Comparison of ENCODE assay signal across 8 cellular contexts in the genomic region with DNA sequence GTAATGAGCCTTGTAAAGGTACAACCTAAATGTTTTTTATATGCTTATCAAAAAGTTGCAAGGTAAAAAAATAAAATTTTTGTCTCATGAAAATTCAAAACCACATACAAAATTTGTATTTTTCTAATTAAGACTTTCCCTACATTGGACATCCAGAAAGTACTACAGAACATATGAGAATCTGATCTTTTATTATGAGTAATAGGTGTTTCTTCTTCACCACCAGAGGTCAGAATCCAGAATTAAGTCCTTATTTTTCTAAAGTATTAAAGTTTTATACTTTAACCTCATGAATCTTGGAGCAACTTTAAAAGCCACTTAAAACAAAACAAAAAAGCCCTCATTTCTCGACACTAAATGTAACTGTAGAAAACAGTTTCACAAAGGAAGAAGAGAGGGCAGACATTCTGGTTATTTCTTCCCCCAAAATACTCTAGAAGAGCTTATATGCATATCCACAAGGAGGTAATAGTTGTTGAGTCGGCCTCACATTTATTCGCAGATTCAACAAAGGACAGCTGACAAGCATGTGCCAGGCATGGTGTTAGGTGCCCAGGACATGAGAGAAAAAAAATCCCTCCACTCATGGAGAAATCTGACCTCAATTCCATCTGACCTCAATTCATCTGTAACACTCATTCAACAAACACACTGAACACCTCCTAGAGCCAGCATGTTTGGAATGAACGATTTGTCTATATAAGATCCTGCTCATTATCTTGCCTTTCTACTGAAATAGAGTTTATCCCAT.
DNase-seq lines count a peak whose midpoint lies in the region; ATAC-seq and TF ChIP-seq lines count a peak whose summit lies in the region.

No MANE protein-coding gene starts in this region.

- H3K4me1 ChIP-seq in tibial nerve = peaks cover 0 to 24% (median 4%) of the 10 kb centered on the region in 4 donors

- no peaks in the 10 kb centered on the region for H3K9me3 Mint-ChIP-seq in progenitor cell of endocrine pancreas (ENCODE audit: low read depth)

- no peaks in the 10 kb centered on the region for H3K27me3 ChIP-seq in tibial nerve

- no peak for TF ChIP-seq POLR2A in tibial nerve (IDR thresholded peaks at IDR 0.05)

- ATAC-seq in GM18508 (IDR thresholded peaks at IDR 0.05; ENCODE audit: insufficient read depth, unreplicated experiment) (peak; percentile 12), HG03097 (IDR thresholded peaks at IDR 0.05; ENCODE audit: low FRiP score, unreplicated experiment) (peak; percentile 18)

- no peak for TF ChIP-seq EP300 in tibial nerve (IDR thresholded peaks at IDR 0.05)

- no peaks in the 10 kb centered on the region for H3K36me3 ChIP-seq in tibial nerve

- H3K27ac Mint-ChIP-seq in progenitor cell of endocrine pancreas = no peak overlapping the region

- DNase-seq in astrocyte of the spinal cord (ENCODE audit: low read depth, low spot score) = peak; percentile 36
- no peak for DNase-seq in progenitor cell of endocrine pancreas (ENCODE audit: low spot score, unreplicated experiment)
- no peak for DNase-seq in NCI-H1694 treated with DMSO at 0.1 percent for 48 hours (lab: John Stamatoyannopoulos, UW)
- DNase-seq in NCI-H524 (lab: John Stamatoyannopoulos, UW) = no peak
- no peak for DNase-seq in cardiac septum (ENCODE audit: low spot score)
- no peak for DNase-seq in tibial nerve (ENCODE audit: low spot score in 2 of 2)

- TF ChIP-seq CTCF in astrocyte of the spinal cord (IDR thresholded peaks at IDR 0.05; ENCODE audit: low read depth, low read length) = no peak
- peak; percentile 20 for TF ChIP-seq CTCF in progenitor cell of endocrine pancreas (IDR thresholded peaks at IDR 0.05; ENCODE audit: unreplicated experiment)
- peak in 2 of 5 experiments; percentile 14 to 18 for TF ChIP-seq CTCF in tibial nerve (IDR thresholded peaks at IDR 0.05)

- no peak overlapping the region for H3K27ac ChIP-seq in tibial nerve

- H3K9me3 ChIP-seq in tibial nerve = no peaks in the 10 kb centered on the region

- in situ Hi-C loops in astrocyte of the spinal cord (cut with HindIII; ENCODE audit: low sequenced_read_pairs) = no loop called here

- peaks cover 30% of the 10 kb centered on the region for H3K4me1 Mint-ChIP-seq in progenitor cell of endocrine pancreas (ENCODE audit: low read depth)

- H3K36me3 Mint-ChIP-seq in progenitor cell of endocrine pancreas (ENCODE audit: insufficient read depth) = no peaks in the 10 kb centered on the region

- intact Hi-C loops in cardiac septum (cut with DNase I) = loop anchor here (5.0 to 10.0 kb wide), 3 partner anchors 69 to 188 kb away; partner anchors contain the start of gene MLLT3

- no peak overlapping the region for H3K4me3 Mint-ChIP-seq in progenitor cell of endocrine pancreas (ENCODE audit: low read depth)

- H3K4me3 ChIP-seq in astrocyte of the spinal cord (ENCODE audit: low read depth, low read length) (no peak overlapping the region), tibial nerve (no peak overlapping the region)

- 62 to 67% methylated on average over 4 of the region's 4 CpGs for WGBS in tibial nerve, 2 donors

- H3K27me3 Mint-ChIP-seq in progenitor cell of endocrine pancreas = no peaks in the 10 kb centered on the region
